ENCODE assay signal across 8 cellular contexts in the genomic region with DNA sequence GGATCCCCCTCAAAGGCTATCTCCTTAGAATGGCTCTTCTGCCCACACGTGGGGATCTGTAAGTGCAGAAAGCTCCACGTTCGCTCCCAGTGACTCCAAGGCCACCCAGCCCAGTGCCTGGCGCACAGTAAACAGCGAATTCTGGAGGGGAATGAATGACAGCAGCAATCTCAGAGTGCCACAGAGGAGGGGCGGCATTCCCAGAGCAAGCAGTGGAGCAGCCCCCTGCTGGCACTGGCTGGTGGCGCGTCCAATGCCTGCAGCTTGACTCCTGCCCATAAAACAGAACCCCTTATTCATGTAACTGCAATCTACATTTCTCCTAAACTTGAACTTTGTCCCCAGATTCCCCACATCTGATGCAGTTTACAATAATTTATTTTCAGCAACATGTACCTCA.
A peak's percentile ranks its signal among the peaks of the same experiment; 100 is the strongest.
DNase-seq lines count a peak whose midpoint lies in the region; ATAC-seq and TF ChIP-seq lines count a peak whose summit lies in the region.

No MANE protein-coding gene starts in this region.

- no peak overlapping the region for H3K27ac ChIP-seq in RWPE1

- ATAC-seq in GM21447 (IDR thresholded peaks at IDR 0.05; ENCODE audit: unreplicated experiment) (no peak), GM21825 (IDR thresholded peaks at IDR 0.05; ENCODE audit: unreplicated experiment) (no peak)

- CTCF ChIA-PET in RWPE1 (lab: Yijun Ruan, JAX), result interaction anchor here (0.6 to 1.2 kb wide), 2 partner anchors 63 to 1026 kb away, joined by 3 read pairs; no protein-coding TSS in a partner anchor

- POLR2A ChIA-PET in RWPE1 (lab: Yijun Ruan, JAX; ENCODE audit: low non-redundant PET), result interaction anchor here (0.6 kb wide), 1 partner anchor 143 kb away, joined by 5 read pairs; no protein-coding TSS in a partner anchor

- TF ChIP-seq CTCF in AG09309 (IDR thresholded peaks at IDR 0.05; ENCODE audit: control insufficient read depth, insufficient read depth, low read depth, low read length, missing control alignments) (peak; percentile 32), GM12873 (IDR thresholded peaks at IDR 0.05; ENCODE audit: insufficient read depth, low read depth, low read length, missing control alignments) (peak; percentile 67), RWPE1 (conservative IDR thresholded peaks at IDR 0.05; ENCODE audit: low read depth) (peak; percentile 61)

- no peak for DNase-seq in AG09309 (ENCODE audit: low read depth)
- DNase-seq in RWPE1 (ENCODE audit: low spot score), result no peak
- peak; percentile 30 for DNase-seq in glomerular visceral epithelial cell (ENCODE audit: extremely low spot score)
- no peak for DNase-seq in pons (ENCODE audit: low spot score)
- DNase-seq in SIG-M5 treated with dmso at 0.1 percent for 504 hours (lab: John Stamatoyannopoulos, UW; ENCODE audit: unreplicated experiment), result no peak

- H3K4me3 ChIP-seq in AG09309 (ENCODE audit: control insufficient read depth, low read depth, low read length), result no peak overlapping the region
